8 cellular contexts compared by ENCODE assay signal in genomic region chr16:23556881-23557778, GRCh38.
DNase-seq lines count a peak whose midpoint lies in the region; ATAC-seq lines count a peak whose summit lies in the region.

Gene EARS2, minus strand, starts transcription at chr16:23557350. Its CDS starts 7 bp downstream, at chr16:23557343.
Gene UBFD1, plus strand, starts transcription at chr16:23557727. Its CDS starts 16 bp downstream, at chr16:23557743.

- DNase-seq in C1 segment of cervical spinal cord (lab: John Stamatoyannopoulos, UW), result peak; percentile 82 to 100 (median 97)
- peak; percentile 95 to 98 for DNase-seq in NCI-H526 (lab: John Stamatoyannopoulos, UW)
- peak; percentile 99 for DNase-seq in activated CD4-positive, alpha-beta T cell treated with anti-CD3 and anti-CD28 coated beads for 48 hours
- DNase-seq in cortex of kidney (lab: John Stamatoyannopoulos, UW), result peak; percentile 80
- DNase-seq in left kidney (ENCODE audit: low read depth, low spot score), result peak; percentile 100
- DNase-seq in stimulated activated CD4-positive, alpha-beta T cell treated with anti-CD3 and anti-CD28 coated beads, Interleukin-2, amount 100 ng/mL, for 24 hours, result peak; percentile 98 to 99

- peak; percentile 92 for ATAC-seq in GM19324 (IDR thresholded peaks at IDR 0.05; ENCODE audit: low FRiP score, unreplicated experiment)
- ATAC-seq in HG03469 (IDR thresholded peaks at IDR 0.05; ENCODE audit: unreplicated experiment), result peak; percentile 77

Comparison
In these comparisons a context has a peak if more than half of its experiments do, and no peak if none do; other contexts are left out.
1. Peak in every context shown above with its lines: DNase-seq and ATAC-seq.